ENCODE assay signal across 13 cellular contexts in the genomic region with DNA sequence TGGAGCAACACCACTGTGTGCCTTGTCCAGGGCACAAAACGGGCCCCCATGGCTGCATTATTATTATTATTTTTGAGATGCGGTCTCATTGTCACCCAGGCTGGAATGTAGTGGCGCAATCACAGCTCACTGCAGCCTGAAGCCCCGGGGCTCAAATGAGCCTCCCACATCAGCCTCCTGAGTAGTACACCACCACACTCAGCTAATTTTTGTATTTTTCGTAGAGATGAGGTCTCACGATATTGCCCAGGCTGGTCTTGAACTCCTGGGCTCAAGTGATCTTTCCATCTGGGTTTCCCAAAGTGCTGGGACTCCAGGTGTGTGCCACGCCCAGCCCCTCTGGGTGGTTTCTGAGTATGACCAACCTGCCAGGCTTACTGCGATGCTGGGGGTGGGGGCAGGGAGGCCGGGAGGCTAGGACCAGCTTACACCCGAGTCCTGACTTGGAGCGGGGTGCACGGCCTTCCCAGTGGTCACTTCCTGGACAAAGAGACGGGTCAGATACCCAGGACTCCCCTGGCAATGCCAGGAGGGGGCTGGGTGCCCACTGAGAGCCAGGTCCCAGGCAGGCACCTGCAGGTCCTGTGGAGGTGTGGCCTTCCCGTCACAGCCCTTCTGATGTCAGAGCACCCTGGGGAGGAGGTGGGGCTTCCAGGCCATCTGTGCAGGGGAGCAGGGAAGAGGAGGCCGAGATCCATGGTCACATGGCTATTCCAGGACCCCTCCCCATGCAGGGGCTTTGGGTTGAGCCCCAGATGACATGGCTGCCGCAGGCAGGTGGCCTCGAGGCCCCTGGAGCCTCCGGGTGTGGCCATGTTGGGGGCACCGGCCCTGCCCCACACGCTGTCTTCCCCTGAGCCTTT. TPM values are rescaled to one million over a fixed set of nuclear protein-coding genes. Genes with fewer than 3 reads are reported as not detected.
A peak's percentile ranks its signal among the peaks of the same experiment; 100 is the strongest.
DNase-seq lines count a peak whose midpoint lies in the region; ATAC-seq and TF ChIP-seq lines count a peak whose summit lies in the region.
"Had no signal": no experiment of that assay in that cellular context is flagged by ENCODE, and none has a peak within 500 bp of the region (broad histone marks: within the 10 kb centered on the region; RNA-seq: fewer than 3 reads in every experiment).

No MANE protein-coding gene starts in this region.

- WGBS in mammary epithelial cell (ENCODE audit: low coverage, missing lambda C conversion rate): 75% methylated on average over 17 of the region's 20 CpGs
- no CpG with 5 or more reads among the region's 20 CpGs for WGBS in neuronal stem cell (ENCODE audit: extremely low coverage in 2 of 2, insufficient read length in 2 of 2, insufficient replicate concordance in 1 of 2), 2 donors

- H3K4ac ChIP-seq in neuronal stem cell (ENCODE audit: low read length): peak overlapping the region; percentile 84

- in situ Hi-C loops in mammary epithelial cell (cut with MboI; ENCODE audit: low sequenced_read_pairs in 2 of 2): no loop called here

- TF ChIP-seq CTCF in KMS-11 (conservative IDR thresholded peaks at IDR 0.05; ENCODE audit: low read depth, low read length) (no peak), mammary epithelial cell (conservative IDR thresholded peaks at IDR 0.05 in 1 of 2, IDR thresholded peaks at IDR 0.05 in 1 of 2; ENCODE audit: extremely low read depth in 1 of 2, insufficient read depth in 1 of 2, low read depth in 1 of 2, low read length in 2 of 2) (no peak)

- ATAC-seq in GM18519 (IDR thresholded peaks at IDR 0.05; ENCODE audit: low FRiP score, unreplicated experiment) (no peak), HG02759 (IDR thresholded peaks at IDR 0.05; ENCODE audit: unreplicated experiment) (no peak)

- peak overlapping the region; percentile 84 for H2BK12ac ChIP-seq in neuronal stem cell (ENCODE audit: low read length)

- peak overlapping the region; percentile 85 for H3K23ac ChIP-seq in neuronal stem cell (ENCODE audit: low read depth, low read length, poor library complexity)

- H3K27ac ChIP-seq in KMS-11 (no peak overlapping the region), mammary epithelial cell (ENCODE audit: insufficient read depth, low read depth, low read length) (peak overlapping the region; percentile 45), neuronal stem cell (replicated peaks; ENCODE audit: low read length) (no peak overlapping the region)

- H3K36me3 ChIP-seq in KMS-11 (ENCODE audit: insufficient read depth) (no peaks in the 10 kb centered on the region), mammary epithelial cell (ENCODE audit: insufficient read depth, low read length) (no peaks in the 10 kb centered on the region), neuronal stem cell (replicated peaks in 1 of 2; ENCODE audit: control insufficient read depth in 2 of 2, insufficient read depth in 2 of 2, low read length in 2 of 2) (no peaks in the 10 kb centered on the region)

- intact Hi-C loops in mammary epithelial cell (cut with micrococcal nuclease): loop anchor here (1.0 kb wide), 1 partner anchor 7 kb away; no protein-coding TSS in a partner anchor

- H3K27me3 ChIP-seq in KMS-11 (ENCODE audit: insufficient read depth, low read depth) (peaks cover 2% of the 10 kb centered on the region; the same call in 1 of the 2 replicates), mammary epithelial cell (ENCODE audit: insufficient read depth, low read length) (no peaks in the 10 kb centered on the region), neuronal stem cell (ENCODE audit: control insufficient read depth in 3 of 3, insufficient read depth in 3 of 3, low read depth in 1 of 3, low read length in 3 of 3) (no peaks in the 10 kb centered on the region)

- H2BK120ac ChIP-seq in neuronal stem cell (ENCODE audit: low read depth, low read length): peak overlapping the region; percentile 81

- H3K4me2 ChIP-seq in KMS-11: no peak overlapping the region; the same call in 1 of the 2 replicates
- no peak overlapping the region for H3K4me2 ChIP-seq in mammary epithelial cell (ENCODE audit: insufficient read depth, low read depth, low read length)
- no peak overlapping the region for H3K4me2 ChIP-seq in neuronal stem cell (ENCODE audit: insufficient read depth, low read length, poor library complexity, severe bottlenecking)

- BruUV-seq in mammary epithelial cell (replicated peaks; lab: Mats Ljungman, UMichigan): no TSS peak

- H3K79me2 ChIP-seq in KMS-11 (ENCODE audit: insufficient read depth, low read depth) (no peaks in the 10 kb centered on the region), mammary epithelial cell (ENCODE audit: insufficient read depth, low read length) (no peaks in the 10 kb centered on the region)

- H3K4me3 ChIP-seq in KMS-11 (IDR thresholded peaks at IDR 0.05; ENCODE audit: insufficient read depth, low read depth, low read length): no peak overlapping the region
- H3K4me3 ChIP-seq in mammary epithelial cell (replicated peaks in 1 of 3; ENCODE audit: insufficient read depth in 1 of 3, low read depth in 2 of 3, low read length in 3 of 3): no peak overlapping the region
- no peak overlapping the region for H3K4me3 ChIP-seq in neuronal stem cell (ENCODE audit: low read length in 2 of 2)

- peak overlapping the region; percentile 95 for H2BK15ac ChIP-seq in neuronal stem cell (ENCODE audit: low read length)

- H3K14ac ChIP-seq in neuronal stem cell (ENCODE audit: low read length): no peak overlapping the region

- H2AFZ ChIP-seq in KMS-11 (ENCODE audit: low read depth) (peak overlapping the region; percentile 10; the same call in 1 of the 2 replicates), mammary epithelial cell (ENCODE audit: low read depth, low read length) (no peak overlapping the region), neuronal stem cell (ENCODE audit: low read length) (no peak overlapping the region)

- no peak overlapping the region for H3K9ac ChIP-seq in KMS-11
- H3K9ac ChIP-seq in mammary epithelial cell (ENCODE audit: insufficient read depth, low read length): no peak overlapping the region
- H3K9ac ChIP-seq in neuronal stem cell (ENCODE audit: low read depth, low read length, poor library complexity): no peak overlapping the region

- H2BK5ac ChIP-seq in neuronal stem cell (ENCODE audit: low read length): peak overlapping the region; percentile 91

- CTCF ChIA-PET in mammary epithelial cell (lab: Charles Lee; ENCODE audit: low non-redundant PET): no interaction called here

- dilution Hi-C loops in mammary epithelial cell (cut with HindIII; ENCODE audit: low sequenced_read_pairs): loop anchor here (5.0 kb wide), 1 partner anchor 57 kb away; no protein-coding TSS in a partner anchor

- H4K91ac ChIP-seq in neuronal stem cell (ENCODE audit: low read depth, low read length, poor library complexity): peak overlapping the region; percentile 85

- H4K20me1 ChIP-seq in KMS-11 (ENCODE audit: insufficient read depth) (no peaks in the 10 kb centered on the region), mammary epithelial cell (ENCODE audit: insufficient read depth, low read length) (no peaks in the 10 kb centered on the region)

- DNase-seq in DMS153 treated with DMSO at 0.1 percent for 48 hours (lab: John Stamatoyannopoulos, UW; ENCODE audit: unreplicated experiment): peak; percentile 52
- DNase-seq in mammary epithelial cell: peak; percentile 53
- DNase-seq in neuronal stem cell (ENCODE audit: low spot score): no peak
- no peak for DNase-seq in cerebellum (ENCODE audit: low spot score)
- no peak for DNase-seq in T1000 (lab: John Stamatoyannopoulos, UW)
- DNase-seq: activated gamma-delta T cell treated with Interleukin-2 at 50 U/mL for 16 hours, EL, HFFc6 had no signal

- peak overlapping the region; percentile 89 for H3K18ac ChIP-seq in neuronal stem cell (ENCODE audit: low read length)

- H3K4me1 ChIP-seq in KMS-11 (ENCODE audit: low read depth, poor library complexity, severe bottlenecking) (peaks cover 7% of the 10 kb centered on the region), mammary epithelial cell (ENCODE audit: insufficient read depth, low read length) (peaks cover 29% of the 10 kb centered on the region), neuronal stem cell (ENCODE audit: control insufficient read depth in 2 of 2, insufficient read depth in 1 of 2, low read depth in 1 of 2, low read length in 2 of 2) (peaks cover 48 to 49% of the 10 kb centered on the region in 2 donors)

- H2AK5ac ChIP-seq in neuronal stem cell (ENCODE audit: low read depth, low read length): peak overlapping the region; percentile 100

- no peaks in the 10 kb centered on the region for H3K9me3 ChIP-seq in mammary epithelial cell (replicated peaks; ENCODE audit: insufficient read depth, low read length)
- no peaks in the 10 kb centered on the region for H3K9me3 ChIP-seq in neuronal stem cell (replicated peaks in 1 of 2; ENCODE audit: control insufficient read depth in 2 of 2, insufficient read depth in 1 of 2, low read depth in 1 of 2, low read length in 2 of 2)

- H3K79me1 ChIP-seq in neuronal stem cell (ENCODE audit: low read depth, low read length): peaks cover 3% of the 10 kb centered on the region

- no peak overlapping the region for H4K8ac ChIP-seq in neuronal stem cell (ENCODE audit: low read depth, low read length)

RNA-seq across cellular contexts. Expression of gene NRARP, which starts 8.3 kb away (rescaled TPM):
- total RNA-seq in mammary epithelial cell (1 to 10 TPM in 1 of 2 donors, under 1 TPM in 1; 0.50 to 1.2 TPM), cerebellum (4.4 TPM)
- polyA plus RNA-seq in mammary epithelial cell: 0.37 TPM
- polyA minus RNA-seq in mammary epithelial cell: not detected
- polyA plus RNA-seq in neuronal stem cell (2013, experiment 1 of 2): 51.2 TPM
- polyA plus RNA-seq in neuronal stem cell (2013, experiment 2 of 2): 51.6 TPM

RNA-seq across cellular contexts. Expression of gene TOR4A, which starts 32.9 kb away (rescaled TPM):
- total RNA-seq in mammary epithelial cell (1 to 10 TPM in 1 of 2 donors, under 1 TPM in 1; 0.73 to 1.5 TPM), cerebellum (0.91 TPM)
- 0.11 TPM for polyA plus RNA-seq in mammary epithelial cell
- not detected for polyA minus RNA-seq in mammary epithelial cell
- 3.1 TPM for polyA plus RNA-seq in neuronal stem cell (2013, experiment 1 of 2)
- 3.0 TPM for polyA plus RNA-seq in neuronal stem cell (2013, experiment 2 of 2)

RNA-seq across cellular contexts. Expression of gene NELFB, which starts 55.3 kb away (rescaled TPM):
- 10 to 100 TPM; 39.5 to 54.9 TPM for total RNA-seq in mammary epithelial cell
- polyA plus RNA-seq in mammary epithelial cell: 44.4 TPM
- 37.9 TPM for polyA minus RNA-seq in mammary epithelial cell
- polyA plus RNA-seq in neuronal stem cell (2013, experiment 1 of 2): 45.7 TPM
- polyA plus RNA-seq in neuronal stem cell (2013, experiment 2 of 2): 46.2 TPM
- 27.1 TPM for total RNA-seq in cerebellum

RNA-seq across cellular contexts. Expression of gene STPG3, which starts 59.3 kb away (rescaled TPM):
- not detected for total RNA-seq in mammary epithelial cell
- polyA plus RNA-seq in mammary epithelial cell: not detected
- polyA minus RNA-seq in mammary epithelial cell: not detected
- polyA plus RNA-seq in neuronal stem cell (2013, experiment 1 of 2): 0.07 TPM
- not detected for polyA plus RNA-seq in neuronal stem cell (2013, experiment 2 of 2)
- not detected for total RNA-seq in cerebellum
- total RNA-seq: dermis microvascular lymphatic vessel endothelial cell, HFFc6, NCI-H460 had no signal

Comparison
In these comparisons a context has a peak if more than half of its experiments do, and no peak if none do; other contexts are left out.
1. DNase-seq: peak in DMS153 treated with DMSO at 0.1 percent for 48 hours (single experiment) and mammary epithelial cell (single experiment); none in neuronal stem cell (single experiment), cerebellum (single experiment) and T1000 (single experiment).